ENCODE assay signal across 17 cellular contexts in the genomic region with DNA sequence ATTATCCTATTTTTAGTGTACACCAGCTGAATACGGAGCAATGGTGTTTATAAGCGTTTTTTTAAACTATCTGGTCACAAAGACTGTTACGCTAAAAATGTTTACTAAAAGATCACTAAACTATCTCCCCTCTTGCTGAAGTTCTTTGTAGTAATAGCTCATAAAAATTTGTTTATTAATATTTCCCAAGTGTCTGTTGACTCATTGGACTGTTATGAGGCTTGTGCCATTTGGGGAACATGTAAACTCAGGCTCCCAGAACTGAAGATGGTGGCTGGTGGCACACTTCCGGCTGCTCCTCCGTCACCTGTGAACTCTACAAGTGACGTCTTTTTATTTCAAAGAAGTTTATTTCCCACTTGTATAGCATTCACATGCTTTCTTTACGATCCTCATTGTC. TPM values are rescaled to one million over a fixed set of nuclear protein-coding genes. Genes with fewer than 3 reads are reported as not detected.
A peak's percentile ranks its signal among the peaks of the same experiment; 100 is the strongest.
DNase-seq lines count a peak whose midpoint lies in the region; ATAC-seq and TF ChIP-seq lines count a peak whose summit lies in the region.
"Had no signal": no experiment of that assay in that cellular context is flagged by ENCODE, and none has a peak within 500 bp of the region (broad histone marks: within the 10 kb centered on the region; RNA-seq: fewer than 3 reads in every experiment).

No MANE protein-coding gene starts in this region.

- H3K79me2 ChIP-seq in GM23248 (ENCODE audit: insufficient read depth): peaks cover 12% of the 10 kb centered on the region

- H2AFZ ChIP-seq in GM23248: no peak overlapping the region

- H3K27me3 ChIP-seq in CD4-positive, alpha-beta T cell (ENCODE audit: control insufficient read depth, insufficient read depth, low read length): no peaks in the 10 kb centered on the region
- H3K27me3 ChIP-seq in GM23248 (replicated peaks; ENCODE audit: insufficient read depth): no peaks in the 10 kb centered on the region
- H3K27me3 ChIP-seq: BLaER1, SJCRH30 had no signal

- peaks cover 82% of the 10 kb centered on the region for H3K36me3 Mint-ChIP-seq in CD4-positive, alpha-beta T cell (ENCODE audit: low read depth)
- H3K36me3 Mint-ChIP-seq: IgD-negative memory B cell had no signal

- H3K4me1 ChIP-seq in GM23248 (ENCODE audit: insufficient read depth): peaks cover 8% of the 10 kb centered on the region
- H3K4me1 ChIP-seq: BLaER1, SJCRH30 had no signal

- H3K27me3 Mint-ChIP-seq in CD4-positive, alpha-beta T cell: no peaks in the 10 kb centered on the region
- H3K27me3 Mint-ChIP-seq: IgD-negative memory B cell had no signal

- H3K4me3 Mint-ChIP-seq in CD4-positive, alpha-beta T cell: no peak overlapping the region
- H3K4me3 Mint-ChIP-seq: IgD-negative memory B cell had no signal

- H3K4me3 ChIP-seq in GM23248: no peak overlapping the region
- H3K4me3 ChIP-seq: BLaER1, SJCRH30 had no signal

- no peaks in the 10 kb centered on the region for H3K9me2 ChIP-seq in GM23248 (ENCODE audit: insufficient read depth)

- POLR2A ChIA-PET in CD4-positive, alpha-beta T cell (lab: Charles Lee): no interaction called here

- no peaks in the 10 kb centered on the region for H4K20me1 ChIP-seq in GM23248 (ENCODE audit: insufficient read depth)
- H4K20me1 ChIP-seq: BLaER1 had no signal

- in situ Hi-C loops in GM23248 (cut with MboI): no loop called here

- no peaks in the 10 kb centered on the region for H3K9me3 ChIP-seq in CD4-positive, alpha-beta T cell (ENCODE audit: control insufficient read depth, low read length)
- no peaks in the 10 kb centered on the region for H3K9me3 ChIP-seq in GM23248 (ENCODE audit: low read depth)
- H3K9me3 ChIP-seq: BLaER1, SJCRH30 had no signal

- H3K9ac ChIP-seq in GM23248: no peak overlapping the region
- H3K9ac ChIP-seq: BLaER1 had no signal

- WGBS in GM23248 (ENCODE audit: low coverage in 1 of 2, low lambda C conversion rate in 2 of 2, missing lambda C conversion rate in 2 of 2), 2 experiments: 88 to 92% methylated on average over 7 of the region's 7 CpGs

- no peak for ATAC-seq in CD4-positive, alpha-beta T cell (ENCODE audit: poor library complexity)
- ATAC-seq in esophagus mucosa: no peak
- ATAC-seq: HCT116 had no signal

- H3K27ac ChIP-seq in CD4-positive, alpha-beta T cell (ENCODE audit: low read depth, low read length): no peak overlapping the region
- H3K27ac ChIP-seq in GM23248: peak overlapping the region; percentile 4; the same call in 1 of the 2 replicates
- H3K27ac ChIP-seq: BLaER1, SJCRH30 had no signal

- peak overlapping the region; percentile 14 for H3K27ac Mint-ChIP-seq in CD4-positive, alpha-beta T cell
- H3K27ac Mint-ChIP-seq: IgD-negative memory B cell had no signal

- no peaks in the 10 kb centered on the region for H3K9me3 Mint-ChIP-seq in CD4-positive, alpha-beta T cell
- H3K9me3 Mint-ChIP-seq: IgD-negative memory B cell had no signal

- no peak overlapping the region for H3K4me2 ChIP-seq in GM23248 (ENCODE audit: unreplicated experiment)
- H3K4me2 ChIP-seq: BLaER1 had no signal

- peaks cover 80% of the 10 kb centered on the region for H3K36me3 ChIP-seq in GM23248 (ENCODE audit: low read depth)

- DNase-seq in CD4-positive, alpha-beta T cell: no peak
- DNase-seq in GM23248 (peak; percentile 27), amniotic epithelial cell (ENCODE audit: low read depth) (peak; percentile 38), iris pigment epithelial cell (ENCODE audit: low read depth) (peak; percentile 49), COLO829 (ENCODE audit: low spot score) (no peak)
- DNase-seq in stimulated activated CD4-positive, alpha-beta T cell treated with anti-CD3 and anti-CD28 coated beads, Interleukin-15, amount 100 ng/mL, for 24 hours: no peak
- no peak for DNase-seq in stimulated activated CD4-positive, alpha-beta T cell treated with anti-CD3 and anti-CD28 coated beads, Interleukin-2, amount 100 ng/mL, for 24 hours
- DNase-seq: DMS 273 treated with DMSO at 0.1 percent for 48 hours, NCI-H1436, NCI-H2029 treated with DMSO at 0.1 percent for 48 hours, NCI-H526, RPMI8226, SJCRH30 had no signal

- H3F3A ChIP-seq in GM23248 (ENCODE audit: insufficient read depth): peaks cover 47% of the 10 kb centered on the region

- H3K4me1 Mint-ChIP-seq in CD4-positive, alpha-beta T cell (ENCODE audit: low read depth): peaks cover 25% of the 10 kb centered on the region

- no peak for TF ChIP-seq CTCF in CD4-positive, alpha-beta T cell (IDR thresholded peaks at IDR 0.05)

- CTCF ChIA-PET in CD4-positive, alpha-beta T cell (lab: Charles Lee): no interaction called here

- intact Hi-C loops in CD4-positive, alpha-beta T cell (cut with DNase I, micrococcal nuclease): no loop called here

RNA-seq across cellular contexts. Expression of a gene that starts 46.3 kb away (rescaled TPM):
- 10 to 100 TPM; 23.6 to 25.1 TPM for total RNA-seq in CD4-positive, alpha-beta T cell
- total RNA-seq in GM23248 (2014; rRNA removed; shearing (Covaris generic)): 61.6 and 66.4 TPM in 2 replicates
- 63.0 and 63.6 TPM in 2 replicates for polyA plus RNA-seq in GM23248 (2016; fragmentation: Nextera tagmentation; extraction: Ambion mirVana)
- total RNA-seq in esophagus mucosa: 29.2 TPM

RNA-seq across cellular contexts. Expression of a gene that starts 46.4 kb away (rescaled TPM):
- 10 to 100 TPM; 51.3 to 52.3 TPM for total RNA-seq in CD4-positive, alpha-beta T cell
- total RNA-seq in GM23248 (2014; rRNA removed; shearing (Covaris generic)): 97.7 and 108 TPM in 2 replicates
- polyA plus RNA-seq in GM23248 (2016; fragmentation: Nextera tagmentation; extraction: Ambion mirVana): 75.7 and 77.2 TPM in 2 replicates
- total RNA-seq in esophagus mucosa: 41.4 TPM

RNA-seq across cellular contexts. Expression of a gene that starts 48.1 kb away (rescaled TPM):
- 100 to 1,000 TPM; 123 to 135 TPM for total RNA-seq in CD4-positive, alpha-beta T cell
- 28.2 and 35.8 TPM in 2 replicates for total RNA-seq in GM23248 (2014; rRNA removed; shearing (Covaris generic))
- polyA plus RNA-seq in GM23248 (2016; fragmentation: Nextera tagmentation; extraction: Ambion mirVana): 44.5 and 47.5 TPM in 2 replicates
- total RNA-seq in esophagus mucosa: 26.5 TPM

Comparison
In these comparisons a context has a peak if more than half of its experiments do, and no peak if none do; other contexts are left out.
1. DNase-seq: peak in GM23248 (single experiment), amniotic epithelial cell (single experiment) and iris pigment epithelial cell (single experiment); none in CD4-positive, alpha-beta T cell (0 of 10), COLO829 (single experiment), stimulated activated CD4-positive, alpha-beta T cell treated with anti-CD3 and anti-CD28 coated beads, Interleukin-15, amount 100 ng/mL, for 24 hours (single experiment) and stimulated activated CD4-positive, alpha-beta T cell treated with anti-CD3 and anti-CD28 coated beads, Interleukin-2, amount 100 ng/mL, for 24 hours (0 of 2).